29 cellular contexts compared by ENCODE assay signal in genomic region chr13:68895696-68896095, GRCh38.
"Had no signal": no experiment of that assay in that cellular context is flagged by ENCODE, and none has a peak within 500 bp of the region (broad histone marks: within the 10 kb centered on the region; RNA-seq: fewer than 3 reads in every experiment).

No MANE protein-coding gene starts in this region.

- H3K4me1 ChIP-seq: Peyer's patch had no signal

- H3K36me3 ChIP-seq: Peyer's patch had no signal

- ATAC-seq: activated CD4-positive, alpha-beta T cell treated with anti-CD3 and anti-CD28 coated beads for 36 hours; activated CD4-positive, CD25-positive, alpha-beta regulatory T cell treated with anti-CD3 and anti-CD28 coated beads, Interleukin-2, amount 50 U/mL, for 24 hours; activated CD8-positive, alpha-beta T cell treated with anti-CD3 and anti-CD28 coated beads, Interleukin-2, amount 10 ng/mL, durations not matched to agents 7 days and 5 days; activated naive CD4-positive, alpha-beta T cell treated with anti-CD3 and anti-CD28 coated beads, Interleukin-2, amount 50 U/mL, for 72 hours; K562; PC-3; WTC11 had no signal

- DNase-seq: activated CD4-positive, alpha-beta T cell treated with anti-CD3 and anti-CD28 coated beads for 36 hours; activated CD4-positive, alpha-beta T cell treated with anti-CD3 and anti-CD28 coated beads, Interleukin-2, amount 10 ng/mL, durations not matched to agents 7 days and 5 days; activated CD4-positive, alpha-beta T cell treated with anti-CD3 and anti-CD28 coated beads, Interleukin-2, amount 50 U/mL, for 48 hours; activated CD8-positive, alpha-beta T cell treated with anti-CD3 and anti-CD28 coated beads, Interleukin-2, amount 10 ng/mL, durations not matched to agents 7 days and 5 days; activated gamma-delta T cell; activated naive CD4-positive, alpha-beta T cell treated with anti-CD3 and anti-CD28 coated beads for 36 hours; activated T-cell treated with anti-CD3 and anti-CD28 coated beads, Interleukin-2, amount 50 U/mL, for 24 hours; amniotic stem cell; aorta; NCI-H1105; NCI-H1417 treated with DMSO at 0.1 percent for 48 hours; NCI-H187 treated with DMSO at 0.1 percent for 48 hours; NCI-H2081; NCI-H2171 treated with DMSO at 0.1 percent for 48 hours; NCI-H345; NCI-H524 treated with DMSO at 0.1 percent for 48 hours; NK-92 treated with Interleukin-12 subunit alpha and Interleukin-12 subunit beta, amount 100 ng/mL, for 24 hours; PC-3; Peyer's patch; Right ventricle myocardium superior; SW 1271; T-helper 1 cell; T-helper 2 cell; T-helper 9 cell had no signal

- H3K4me3 ChIP-seq: K562, Peyer's patch had no signal

- H3K27me3 ChIP-seq: Peyer's patch had no signal

- H3K27ac ChIP-seq: Peyer's patch, RWPE1 had no signal
